ENCODE assay signal across 11 cellular contexts in genomic region chr21:41894922-41895557, GRCh38. TPM values are rescaled to one million over a fixed set of nuclear protein-coding genes. Genes with fewer than 3 reads are reported as not detected.
DNase-seq lines count a peak whose midpoint lies in the region; TF ChIP-seq lines count a peak whose summit lies in the region.
"Had no signal": no experiment of that assay in that cellular context is flagged by ENCODE, and none has a peak within 500 bp of the region (broad histone marks: within the 10 kb centered on the region; RNA-seq: fewer than 3 reads in every experiment).

No MANE protein-coding gene starts in this region.

- no peak overlapping the region for H2BK5ac ChIP-seq in mesenchymal stem cell (ENCODE audit: low read depth, low read length, poor library complexity, severe bottlenecking)

- H3K27me3 ChIP-seq in mesenchymal stem cell (ENCODE audit: control insufficient read depth in 1 of 2, insufficient read depth in 1 of 2, low read length in 2 of 2) (no peaks in the 10 kb centered on the region), dorsolateral prefrontal cortex (no peaks in the 10 kb centered on the region)
- H3K27me3 ChIP-seq: ascending aorta had no signal

- 64% methylated on average over 10 of the region's 13 CpGs for WGBS in mesenchymal stem cell

- H3K4me1 ChIP-seq in mesenchymal stem cell (ENCODE audit: control insufficient read depth, insufficient read depth, low read depth, low read length): peaks cover 10% of the 10 kb centered on the region

- H2AFZ ChIP-seq in mesenchymal stem cell (ENCODE audit: low read depth, low read length): no peak overlapping the region

- in situ Hi-C loops in astrocyte of the spinal cord (cut with HindIII; ENCODE audit: low sequenced_read_pairs): no loop called here
- in situ Hi-C loops in G401 (cut with HindIII; ENCODE audit: low sequenced_read_pairs): no loop called here

- H3K4me2 ChIP-seq in mesenchymal stem cell (ENCODE audit: low read length, poor library complexity, severe bottlenecking): no peak overlapping the region

- no peak overlapping the region for H2BK120ac ChIP-seq in mesenchymal stem cell (ENCODE audit: low read depth, low read length)

- no peak overlapping the region for H3K4ac ChIP-seq in mesenchymal stem cell (ENCODE audit: low read depth in 1 of 2, low read length in 2 of 2)

- no peak overlapping the region for H3K14ac ChIP-seq in mesenchymal stem cell (ENCODE audit: low read length in 2 of 2)

- H4K8ac ChIP-seq in mesenchymal stem cell (ENCODE audit: low read length): no peak overlapping the region

- TF ChIP-seq CTCF in AG09319 (IDR thresholded peaks at IDR 0.05; ENCODE audit: low read depth, low read length): no peak
- no peak for TF ChIP-seq CTCF in astrocyte of the spinal cord (IDR thresholded peaks at IDR 0.05; ENCODE audit: low read depth, low read length)
- no peak for TF ChIP-seq CTCF in dorsolateral prefrontal cortex (IDR thresholded peaks at IDR 0.05 in 54 of 56, conservative IDR thresholded peaks at IDR 0.05 in 2 of 56; ENCODE audit: low read depth in 1 of 56, partially characterized antibody in 56 of 56)

- no peak overlapping the region for H2BK15ac ChIP-seq in mesenchymal stem cell (ENCODE audit: low read depth, poor library complexity, severe bottlenecking)

- no peak overlapping the region for H2BK12ac ChIP-seq in mesenchymal stem cell (ENCODE audit: low read length in 2 of 2)

- H4K91ac ChIP-seq in mesenchymal stem cell (ENCODE audit: low read length): no peak overlapping the region

- DNase-seq in AG09319 (ENCODE audit: extremely low read depth, low read depth): peak; percentile 14
- peak; percentile 46 for DNase-seq in LHCN-M2 (ENCODE audit: low read depth)
- DNase-seq in astrocyte of the spinal cord (ENCODE audit: low read depth, low spot score): peak; percentile 80
- DNase-seq in mesenchymal stem cell: peak; percentile 49
- no peak for DNase-seq in dorsolateral prefrontal cortex
- DNase-seq in G401 (ENCODE audit: low spot score): no peak
- no peak for DNase-seq in NOMO-1 treated with dmso at 0.1 percent for 144 hours (lab: John Stamatoyannopoulos, UW; ENCODE audit: unreplicated experiment)
- DNase-seq in globus pallidus (ENCODE audit: low spot score): no peak
- DNase-seq: NCI-H345 had no signal

- H3K27ac ChIP-seq in mesenchymal stem cell (ENCODE audit: low read length, poor library complexity, severe bottlenecking) (peak overlapping the region; percentile 21), dorsolateral prefrontal cortex (no peak overlapping the region)
- H3K27ac ChIP-seq: RWPE1 had no signal

- H3K4me3 ChIP-seq in astrocyte of the spinal cord (ENCODE audit: low read depth, low read length) (no peak overlapping the region), mesenchymal stem cell (ENCODE audit: insufficient read depth in 1 of 2, low read depth in 1 of 2, low read length in 2 of 2) (no peak overlapping the region), dorsolateral prefrontal cortex (no peak overlapping the region)
- H3K4me3 ChIP-seq: ascending aorta had no signal

- H3K18ac ChIP-seq in mesenchymal stem cell (ENCODE audit: low read depth in 1 of 2, low read length in 2 of 2): no peak overlapping the region

- peaks cover 36 to 81% of the 10 kb centered on the region in 2 experiments for H3K36me3 ChIP-seq in mesenchymal stem cell (ENCODE audit: control insufficient read depth in 1 of 2, insufficient read depth in 2 of 2, low read depth in 1 of 2, low read length in 2 of 2)

- H3K79me1 ChIP-seq in mesenchymal stem cell (replicated peaks; ENCODE audit: low read length, poor library complexity, severe bottlenecking): no peaks in the 10 kb centered on the region

- intact Hi-C loops in dorsolateral prefrontal cortex (cut with DNase I): no loop called here

- H3K9ac ChIP-seq in mesenchymal stem cell (ENCODE audit: low read length): no peak overlapping the region

- no peak overlapping the region for H3K23ac ChIP-seq in mesenchymal stem cell (ENCODE audit: low read length in 2 of 2)

- H3K9me3 ChIP-seq in mesenchymal stem cell (ENCODE audit: control insufficient read depth, low read length): no peaks in the 10 kb centered on the region
- H3K9me3 ChIP-seq: ascending aorta had no signal

- H2AK5ac ChIP-seq in mesenchymal stem cell (ENCODE audit: low read length, severe bottlenecking): no peak overlapping the region

RNA-seq across cellular contexts. Expression of gene PRDM15, which starts 15.9 kb away (rescaled TPM):
- total RNA-seq in LHCN-M2 (2014; rRNA removed): 3.3 and 6.1 TPM in 2 replicates
- 2.4 TPM for polyA plus RNA-seq in LHCN-M2 (2012)
- polyA plus RNA-seq in mesenchymal stem cell (2013, experiment 1 of 2): 2.5 TPM
- polyA plus RNA-seq in mesenchymal stem cell (2013, experiment 2 of 2): 2.1 TPM
- 10 to 100 TPM in 79 of 120 experiments, 1 to 10 TPM in 41; 6.7 to 20.0 (median 11.0) TPM for total RNA-seq in dorsolateral prefrontal cortex
- 2.8 and 5.4 TPM in 2 replicates for total RNA-seq in G401 (2014; rRNA removed; shearing (Covaris generic))

RNA-seq across cellular contexts. Expression of gene C2CD2, which starts 58.8 kb away (rescaled TPM):
- 13.5 and 22.2 TPM in 2 replicates for total RNA-seq in LHCN-M2 (2014; rRNA removed)
- polyA plus RNA-seq in LHCN-M2 (2012): 10.0 TPM
- 11.4 TPM for polyA plus RNA-seq in mesenchymal stem cell (2013, experiment 1 of 2)
- polyA plus RNA-seq in mesenchymal stem cell (2013, experiment 2 of 2): 11.3 TPM
- 10 to 100 TPM; 19.9 to 80.8 (median 42.7) TPM for total RNA-seq in dorsolateral prefrontal cortex
- 14.7 and 16.3 TPM in 2 replicates for total RNA-seq in G401 (2014; rRNA removed; shearing (Covaris generic))

Comparison
In these comparisons a context has a peak if more than half of its experiments do, and no peak if none do; other contexts are left out.
1. DNase-seq: peak in AG09319 (single experiment), LHCN-M2 (single experiment), astrocyte of the spinal cord (single experiment) and mesenchymal stem cell (single experiment); none in dorsolateral prefrontal cortex (0 of 10), G401 (single experiment), NOMO-1 treated with dmso at 0.1 percent for 144 hours (single experiment) and globus pallidus (single experiment).